In genomic region chr9:109323771-109324170, GRCh38 we compare ENCODE assay signal across 28 cellular contexts. TPM values are rescaled to one million over a fixed set of nuclear protein-coding genes. Genes with fewer than 3 reads are reported as not detected.
"Had no signal": no experiment of that assay in that cellular context is flagged by ENCODE, and none has a peak within 500 bp of the region (broad histone marks: within the 10 kb centered on the region; RNA-seq: fewer than 3 reads in every experiment).

No MANE protein-coding gene starts in this region.

- H3K9me3 Mint-ChIP-seq: mesothelial cell of epicardium; natural killer cell; nephron progenitor cell; stimulated activated effector memory CD8-positive, alpha-beta T cell treated with anti-CD3 and anti-CD28 coated beads, Interleukin-12 subunit alpha, Interleukin-12 subunit beta, amount 100 ng/mL, for 72 hours; stimulated activated naive CD8-positive, alpha-beta T cell treated with anti-CD3 and anti-CD28 coated beads, Interleukin-15, Interleukin-2, amounts not matched to agents 100 ng/mL and 50 ng/mL, for 24 hours had no signal

- FAIRE-seq: keratinocyte, pancreas, small intestine had no signal

- H3K27me3 ChIP-seq: pancreas had no signal

- H3K36me3 ChIP-seq: lower lobe of right lung, pancreas, prostate gland, sigmoid colon, spleen, suprapubic skin, thoracic aorta, tibial artery, uterus had no signal

- H3K4me3 Mint-ChIP-seq: mesothelial cell of epicardium; natural killer cell; nephron progenitor cell; stimulated activated effector memory CD8-positive, alpha-beta T cell treated with anti-CD3 and anti-CD28 coated beads, Interleukin-12 subunit alpha, Interleukin-12 subunit beta, amount 100 ng/mL, for 72 hours; stimulated activated naive CD8-positive, alpha-beta T cell treated with anti-CD3 and anti-CD28 coated beads, Interleukin-15, Interleukin-2, amounts not matched to agents 100 ng/mL and 50 ng/mL, for 24 hours had no signal

- H3K36me3 Mint-ChIP-seq: mesothelial cell of epicardium; natural killer cell; stimulated activated effector memory CD8-positive, alpha-beta T cell treated with anti-CD3 and anti-CD28 coated beads, Interleukin-12 subunit alpha, Interleukin-12 subunit beta, amount 100 ng/mL, for 72 hours had no signal

- H3K4me1 ChIP-seq: prostate gland had no signal

- DNase-seq: hippocampal formation; kidney glomerular epithelial cell; left cardiac atrium; lower lobe of right lung; mesendoderm; naive B cell; natural killer cell; nephron progenitor cell; pancreas; posterior cingulate gyrus; retina; right cardiac atrium; sigmoid colon; small intestine; spleen; stimulated activated CD4-positive, alpha-beta T cell treated with anti-CD3 and anti-CD28 coated beads, Interleukin-4, amount 100 ng/mL, for 24 hours; stimulated activated naive CD4-positive, alpha-beta T cell; trophoblast cell; uterus had no signal

- H3K9me3 ChIP-seq: lower lobe of right lung, pancreas, prostate gland, sigmoid colon, spleen, suprapubic skin, thoracic aorta, tibial artery, uterus had no signal

- H3K27ac ChIP-seq: lower lobe of right lung, pancreas, prostate gland, sigmoid colon, spleen, suprapubic skin, thoracic aorta, tibial artery, uterus had no signal

- H3K27ac Mint-ChIP-seq: mesothelial cell of epicardium; naive B cell; natural killer cell; nephron progenitor cell; stimulated activated effector memory CD8-positive, alpha-beta T cell treated with anti-CD3 and anti-CD28 coated beads, Interleukin-12 subunit alpha, Interleukin-12 subunit beta, amount 100 ng/mL, for 72 hours; stimulated activated naive CD8-positive, alpha-beta T cell treated with anti-CD3 and anti-CD28 coated beads, Interleukin-15, Interleukin-2, amounts not matched to agents 100 ng/mL and 50 ng/mL, for 24 hours had no signal

- H3K4me3 ChIP-seq: lower lobe of right lung, pancreas, prostate gland, sigmoid colon, spleen, suprapubic skin, thoracic aorta, tibial artery, uterus had no signal

RNA-seq across cellular contexts. Expression of gene EPB41L4B, which starts 2.9 kb away (rescaled TPM):
- total RNA-seq: mononuclear cell, natural killer cell had no signal
